17 cellular contexts compared by ENCODE assay signal in genomic region chr6:154848580-154848979, GRCh38.
DNase-seq lines count a peak whose midpoint lies in the region; ATAC-seq, FAIRE-seq and TF ChIP-seq lines count a peak whose summit lies in the region.
"Had no signal": no experiment of that assay in that cellular context is flagged by ENCODE, and none has a peak within 500 bp of the region (broad histone marks: within the 10 kb centered on the region; RNA-seq: fewer than 3 reads in every experiment).

No MANE protein-coding gene starts in this region.

- H3K36me3 Mint-ChIP-seq in type B pancreatic cell: peaks cover 14% of the 10 kb centered on the region

- no peak overlapping the region for H3K27ac ChIP-seq in K562 (ENCODE audit: extremely low read depth, low read depth, low read length)
- H3K27ac ChIP-seq: BLaER1 treated with 17β-estradiol and CSF1 and Interleukin-3, amounts not matched to agents 10 nM and 100 nM; psoas muscle had no signal

- peaks cover 6% of the 10 kb centered on the region for H3K9me3 Mint-ChIP-seq in type B pancreatic cell
- H3K9me3 Mint-ChIP-seq: activated CD8-positive, alpha-beta T cell treated with anti-CD3 and anti-CD28 coated beads for 36 hours; activated T-helper 17 cell treated with anti-CD3 and anti-CD28 coated beads, Interleukin-2, amount 50 U/mL, for 72 hours; naive thymus-derived CD4-positive, alpha-beta T cell had no signal

- no peak for TF ChIP-seq EP300 in K562 (IDR thresholded peaks at IDR 0.05; ENCODE audit: low read length)

- H3K4me1 ChIP-seq in K562 (replicated peaks in 1 of 2; ENCODE audit: control insufficient read depth in 2 of 2, insufficient read depth in 2 of 2, low read length in 2 of 2): 0 out of 5 replicates have a peak, but pooled peaks cover 0 to 10% of the 10 kb centered on the region in 2 experiments
- H3K4me1 ChIP-seq: BLaER1 treated with 17β-estradiol and CSF1 and Interleukin-3, amounts not matched to agents 10 nM and 100 nM had no signal

- DNase-seq in NCI-H1105 treated with DMSO at 0.1 percent for 48 hours (lab: John Stamatoyannopoulos, UW) (peak; percentile 85), NCI-H446 treated with DMSO at 0.1 percent for 48 hours (lab: John Stamatoyannopoulos, UW) (peak; percentile 76), K562 (ENCODE audit: extremely low read depth in 1 of 4, low spot score in 3 of 4) (no peak), myocyte (ENCODE audit: low read depth) (peak; percentile 65), T-helper 2 cell (no peak), type B pancreatic cell (ENCODE audit: extremely low spot score, unreplicated experiment) (no peak)
- DNase-seq: activated CD8-positive, alpha-beta T cell treated with anti-CD3 and anti-CD28 coated beads for 36 hours; amygdala; EL; H7; left ventricle myocardium superior; naive thymus-derived CD4-positive, alpha-beta T cell; psoas muscle had no signal

- peaks cover 10% of the 10 kb centered on the region for H3K36me3 ChIP-seq in K562 (ENCODE audit: control insufficient read depth, insufficient read depth, low read length)

- H3K9me3 ChIP-seq in K562 (replicated peaks; ENCODE audit: control insufficient read depth, insufficient read depth, low read depth, low read length): no peaks in the 10 kb centered on the region
- H3K9me3 ChIP-seq: psoas muscle had no signal

- no peak overlapping the region for H3K4me3 Mint-ChIP-seq in type B pancreatic cell
- H3K4me3 Mint-ChIP-seq: activated CD8-positive, alpha-beta T cell treated with anti-CD3 and anti-CD28 coated beads for 36 hours; activated T-helper 17 cell treated with anti-CD3 and anti-CD28 coated beads, Interleukin-2, amount 50 U/mL, for 72 hours; naive thymus-derived CD4-positive, alpha-beta T cell had no signal

- no peaks in the 10 kb centered on the region for H3K27me3 ChIP-seq in K562 (ENCODE audit: control insufficient read depth in 2 of 2, insufficient read depth in 2 of 2, low read length in 2 of 2)
- H3K27me3 ChIP-seq: BLaER1 treated with 17β-estradiol and CSF1 and Interleukin-3, amounts not matched to agents 10 nM and 100 nM had no signal

- no peak overlapping the region for H3K4me2 ChIP-seq in K562 (ENCODE audit: insufficient read depth, low read length)
- H3K4me2 ChIP-seq: BLaER1 treated with 17β-estradiol and CSF1 and Interleukin-3, amounts not matched to agents 10 nM and 100 nM had no signal

- no peak for TF ChIP-seq CTCF in K562 (IDR thresholded peaks at IDR 0.05 in 2 of 3, conservative IDR thresholded peaks at IDR 0.05 in 1 of 3; ENCODE audit: insufficient read depth in 2 of 3, low read depth in 1 of 3, low read length in 3 of 3)
- TF ChIP-seq CTCF in type B pancreatic cell (conservative IDR thresholded peaks at IDR 0.05): no peak

- intact Hi-C loops in K562 (cut with micrococcal nuclease): no loop called here

- no peak overlapping the region for H3K9ac ChIP-seq in K562 (ENCODE audit: insufficient read depth in 1 of 2, low read depth in 2 of 2, low read length in 2 of 2)
- H3K9ac ChIP-seq: BLaER1 treated with 17β-estradiol and CSF1 and Interleukin-3, amounts not matched to agents 10 nM and 100 nM had no signal

- no peak for FAIRE-seq in K562 (lab: Jason Lieb, UNC)

- TF ChIP-seq RAD21 in K562 (CRISPR knock-in tag; conservative IDR thresholded peaks at IDR 0.05 in 1 of 2, IDR thresholded peaks at IDR 0.05 in 1 of 2): no peak

- ATAC-seq in K562 (no peak), HG02763 (IDR thresholded peaks at IDR 0.05; ENCODE audit: unreplicated experiment) (no peak), GM18909 (IDR thresholded peaks at IDR 0.05; ENCODE audit: poor library complexity, unreplicated experiment) (no peak)
- ATAC-seq: activated CD8-positive, alpha-beta T cell treated with anti-CD3 and anti-CD28 coated beads for 36 hours; activated T-helper 17 cell treated with anti-CD3 and anti-CD28 coated beads, Interleukin-2, amount 50 U/mL, for 72 hours; left ventricle myocardium superior; naive thymus-derived CD4-positive, alpha-beta T cell; psoas muscle had no signal

- TF ChIP-seq POLR2A in K562 (conservative IDR thresholded peaks at IDR 0.05): no peak

- peaks cover 28% of the 10 kb centered on the region for H3K4me1 Mint-ChIP-seq in type B pancreatic cell (ENCODE audit: unreplicated experiment)
- H3K4me1 Mint-ChIP-seq: activated T-helper 17 cell treated with anti-CD3 and anti-CD28 coated beads, Interleukin-2, amount 50 U/mL, for 72 hours had no signal

- H2AFZ ChIP-seq in K562 (ENCODE audit: low read depth, low read length): no peak overlapping the region

- H4K20me1 ChIP-seq in K562 (replicated peaks; ENCODE audit: control insufficient read depth, insufficient read depth, low read length): peaks cover 7% of the 10 kb centered on the region; the same call in 1 of the 2 replicates

- H3K9me1 ChIP-seq in K562 (ENCODE audit: control insufficient read depth, insufficient read depth, low read length): no peaks in the 10 kb centered on the region

- H3K4me3 ChIP-seq in K562: no peak overlapping the region
- H3K4me3 ChIP-seq: BLaER1 treated with 17β-estradiol and CSF1 and Interleukin-3, amounts not matched to agents 10 nM and 100 nM; psoas muscle had no signal

- no TSS peak for BruUV-seq in K562 (replicated peaks; lab: Mats Ljungman, UMichigan)

- no peaks in the 10 kb centered on the region for H3K27me3 Mint-ChIP-seq in type B pancreatic cell
- H3K27me3 Mint-ChIP-seq: activated CD8-positive, alpha-beta T cell treated with anti-CD3 and anti-CD28 coated beads for 36 hours; activated T-helper 17 cell treated with anti-CD3 and anti-CD28 coated beads, Interleukin-2, amount 50 U/mL, for 72 hours; naive thymus-derived CD4-positive, alpha-beta T cell had no signal

- in situ Hi-C loops in K562 (cut with MboI): no loop called here

- POLR2A ChIA-PET in K562 (lab: Yijun Ruan, JAX): no interaction called here

- peaks cover 80% of the 10 kb centered on the region for H3K79me2 ChIP-seq in K562 (ENCODE audit: control insufficient read depth, insufficient read depth, low read length)

- CTCF ChIA-PET in K562 (lab: Yijun Ruan, JAX; ENCODE audit: low intra/inter-chr PET ratio): no interaction called here

- H3K27ac Mint-ChIP-seq in type B pancreatic cell: no peak overlapping the region
- H3K27ac Mint-ChIP-seq: activated CD8-positive, alpha-beta T cell treated with anti-CD3 and anti-CD28 coated beads for 36 hours had no signal

TF ChIP-seq in K562, 482 proteins besides CTCF, POLR2A, EP300 and RAD21:
- TF ChIP-seq NFIC (IDR thresholded peaks at IDR 0.05) (peak; percentile 70), PRPF4 (IDR thresholded peaks at IDR 0.05; ENCODE audit: insufficient read depth, low read depth, low read length, poor library complexity, severe bottlenecking) (no peak), ZC3H4 (CRISPR knock-in tag; IDR thresholded peaks at IDR 0.05; ENCODE audit: borderline replicate concordance) (no peak), CUX1 (CRISPR knock-in tag; IDR thresholded peaks at IDR 0.05) (no peak)

Comparison
In these comparisons a context has a peak if more than half of its experiments do, and no peak if none do; other contexts are left out.
1. DNase-seq: peak in NCI-H1105 treated with DMSO at 0.1 percent for 48 hours (single experiment), NCI-H446 treated with DMSO at 0.1 percent for 48 hours (single experiment) and myocyte (single experiment); none in K562 (0 of 4), T-helper 2 cell (0 of 5) and type B pancreatic cell (single experiment).